In the genomic region with DNA sequence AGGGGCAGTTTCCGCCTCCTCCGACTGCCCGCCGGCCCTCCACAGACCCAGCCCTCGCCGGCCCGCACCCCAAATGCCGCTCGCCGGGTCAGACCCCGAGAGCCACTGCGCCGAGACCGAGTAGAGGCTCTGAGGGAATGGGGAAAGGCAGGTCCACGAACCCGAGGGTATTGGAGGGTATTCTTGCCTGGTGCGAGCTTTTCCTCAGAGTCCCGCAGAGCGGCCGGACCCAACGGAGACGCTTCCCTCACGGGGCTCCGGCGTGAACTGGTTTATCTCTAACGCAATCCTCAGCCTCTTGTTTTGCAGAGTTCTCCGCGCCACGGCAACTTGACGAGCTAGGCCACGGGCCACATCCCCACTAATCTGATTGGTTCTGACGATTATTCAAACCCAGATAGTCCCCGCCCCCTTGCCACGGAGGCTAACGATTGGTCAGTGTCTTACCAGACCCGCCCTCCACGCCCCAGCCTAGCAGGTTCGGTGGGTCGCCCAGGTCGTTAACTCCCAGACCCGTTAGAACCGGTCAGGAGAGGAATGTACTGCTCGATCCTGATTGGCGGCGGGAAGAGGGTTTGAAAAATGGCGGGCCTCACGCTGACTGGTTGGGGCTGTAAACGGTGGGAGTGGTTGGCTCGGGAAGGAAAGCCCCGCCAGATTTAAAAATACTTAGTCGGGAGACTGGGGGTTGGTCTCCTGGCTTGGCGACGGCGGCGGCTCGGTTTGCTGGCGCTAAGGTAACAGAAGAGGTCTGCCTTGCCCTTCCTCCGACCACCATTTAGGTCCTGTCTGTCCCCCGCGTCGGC, we compare ENCODE assay signal across 8 cellular contexts. TPM values are rescaled to one million over a fixed set of nuclear protein-coding genes. Genes with fewer than 3 reads are reported as not detected.
DNase-seq lines count a peak whose midpoint lies in the region; ATAC-seq and TF ChIP-seq lines count a peak whose summit lies in the region.

A gene (minus strand): TSS at position 274 of the 806 bp plus-strand sequence. CDS start 709 bp downstream, outside the sequence.

- peak; percentile 91 to 97 for TF ChIP-seq POLR2A in suprapubic skin (IDR thresholded peaks at IDR 0.05)

- TF ChIP-seq EP300 in suprapubic skin (IDR thresholded peaks at IDR 0.05): no peak

- peak within 1 kb of the TSS; percentile 99 for H3K27ac ChIP-seq in suprapubic skin

- DNase-seq in NCI-H1092 treated with DMSO at 0.1 percent for 48 hours (lab: John Stamatoyannopoulos, UW) (peak; percentile 100), SKM-1 (lab: John Stamatoyannopoulos, UW; ENCODE audit: unreplicated experiment) (peak; percentile 96), globus pallidus (ENCODE audit: low spot score) (peak; percentile 100), nucleus accumbens (lab: John Stamatoyannopoulos, UW) (peak; percentile 87 to 100 (median 99)), suprapubic skin (ENCODE audit: low spot score in 2 of 2) (peak; percentile 100)
- peak; percentile 96 to 99 for DNase-seq in activated naive CD4-positive, alpha-beta T cell treated with anti-CD3 and anti-CD28 coated beads, Interleukin-2, amount 50 U/mL, for 72 hours (ENCODE audit: low spot score in 2 of 2)

- H3K4me1 ChIP-seq in suprapubic skin: peaks cover 28% of the 10 kb centered on the region

- H3K4me3 ChIP-seq in GM08714 (ENCODE audit: low read length) (peak within 1 kb of the TSS; percentile 100), suprapubic skin (peak within 1 kb of the TSS; percentile 98)

- H3K27ac Mint-ChIP-seq in activated naive CD4-positive, alpha-beta T cell treated with anti-CD3 and anti-CD28 coated beads, Interleukin-2, amount 50 U/mL, for 72 hours: peak within 1 kb of the TSS; percentile 98 to 100

- WGBS in suprapubic skin: 0% methylated on average over 37 of the region's 61 CpGs

- peak; percentile 95 for ATAC-seq in HG02610 (IDR thresholded peaks at IDR 0.05; ENCODE audit: unreplicated experiment)
- ATAC-seq in activated naive CD4-positive, alpha-beta T cell treated with anti-CD3 and anti-CD28 coated beads, Interleukin-2, amount 50 U/mL, for 72 hours: peak; percentile 93 to 96

- H3K36me3 ChIP-seq in suprapubic skin: peaks cover 18% of the 10 kb centered on the region

- TF ChIP-seq CTCF in suprapubic skin (IDR thresholded peaks at IDR 0.05): no peak

- no peaks in the 10 kb centered on the region for H3K9me3 ChIP-seq in suprapubic skin

- H3K36me3 Mint-ChIP-seq in activated naive CD4-positive, alpha-beta T cell treated with anti-CD3 and anti-CD28 coated beads, Interleukin-2, amount 50 U/mL, for 72 hours: peaks cover 30 to 44% of the 10 kb centered on the region in 2 donors

- no peaks in the 10 kb centered on the region for H3K9me3 Mint-ChIP-seq in activated naive CD4-positive, alpha-beta T cell treated with anti-CD3 and anti-CD28 coated beads, Interleukin-2, amount 50 U/mL, for 72 hours

- H3K27me3 ChIP-seq in suprapubic skin: no peaks in the 10 kb centered on the region

RNA-seq across cellular contexts. Expression of the gene that starts here (rescaled TPM):
- 100 to 1,000 TPM; 567 to 924 TPM for total RNA-seq in activated naive CD4-positive, alpha-beta T cell treated with anti-CD3 and anti-CD28 coated beads, Interleukin-2, amount 50 U/mL, for 72 hours
- 10 to 100 TPM; 28.8 to 76.5 (median 34.2) TPM for total RNA-seq in suprapubic skin

Comparison
In these comparisons a context has a peak if more than half of its experiments do, and no peak if none do; other contexts are left out.
1. Peak in every context shown above with its lines: DNase-seq, ATAC-seq, H3K4me3 ChIP-seq and H3K27ac ChIP-seq.
2. RNA of the gene that starts here (total RNA-seq): 567 to 924 TPM in activated naive CD4-positive, alpha-beta T cell treated with anti-CD3 and anti-CD28 coated beads, Interleukin-2, amount 50 U/mL, for 72 hours; 28.8 to 76.5 TPM in suprapubic skin; every median in the first group is over 4 times any median in the second.